Comparison of ENCODE assay signal across 18 cellular contexts in genomic region chr12:132103542-132104308, GRCh38.
"Had no signal": no experiment of that assay in that cellular context is flagged by ENCODE, and none has a peak within 500 bp of the region (broad histone marks: within the 10 kb centered on the region; RNA-seq: fewer than 3 reads in every experiment).

No MANE protein-coding gene starts in this region.

- H3K4me2 ChIP-seq: hepatocyte had no signal

- H3K27ac Mint-ChIP-seq: activated CD8-positive, alpha-beta T cell treated with anti-CD3 and anti-CD28 coated beads for 36 hours; activated naive CD8-positive, alpha-beta T cell; natural killer cell treated with Interleukin-12 subunit alpha and Interleukin-12 subunit beta and Interleukin-15 and Interleukin-18, amount 100 ng/mL, for 72 hours had no signal

- H3K27me3 ChIP-seq: colonic mucosa, esophagus squamous epithelium, hepatocyte, pancreas, stomach, testis had no signal

- ATAC-seq: activated CD8-positive, alpha-beta T cell treated with anti-CD3 and anti-CD28 coated beads for 36 hours; pancreas had no signal

- FAIRE-seq: endothelial cell of umbilical vein, pancreas had no signal

- H3K36me3 ChIP-seq: colonic mucosa, pancreas had no signal

- H3K4me3 Mint-ChIP-seq: activated CD8-positive, alpha-beta T cell treated with anti-CD3 and anti-CD28 coated beads for 36 hours; activated naive CD8-positive, alpha-beta T cell; brain; natural killer cell treated with Interleukin-12 subunit alpha and Interleukin-12 subunit beta and Interleukin-15 and Interleukin-18, amount 100 ng/mL, for 72 hours had no signal

- H3K4me3 ChIP-seq: colonic mucosa, esophagus squamous epithelium, hepatocyte, pancreas, stomach, testis had no signal

- H3K36me3 Mint-ChIP-seq: natural killer cell treated with Interleukin-12 subunit alpha and Interleukin-12 subunit beta and Interleukin-15 and Interleukin-18, amount 100 ng/mL, for 72 hours had no signal

- H3K27me3 Mint-ChIP-seq: activated CD8-positive, alpha-beta T cell treated with anti-CD3 and anti-CD28 coated beads for 36 hours; activated naive CD8-positive, alpha-beta T cell; brain; natural killer cell treated with Interleukin-12 subunit alpha and Interleukin-12 subunit beta and Interleukin-15 and Interleukin-18, amount 100 ng/mL, for 72 hours had no signal

- DNase-seq: activated CD4-positive, alpha-beta T cell treated with anti-CD3 and anti-CD28 coated beads for 4 hours; activated CD8-positive, alpha-beta T cell treated with anti-CD3 and anti-CD28 coated beads for 36 hours; activated gamma-delta T cell treated with Interleukin-2 at 50 U/mL for 16 hours; amniotic stem cell; central memory CD4-positive, alpha-beta T cell; colonic mucosa; effector CD4-positive, alpha-beta T cell; esophagus squamous epithelium; kidney glomerular epithelial cell; pancreas; stimulated activated CD4-positive, alpha-beta T cell treated with anti-CD3 and anti-CD28 coated beads, Interleukin-1b, Interleukin-23, amount 100 ng/mL, for 48 hours; stomach had no signal

- H3K4me1 ChIP-seq: colonic mucosa, esophagus squamous epithelium, pancreas, stomach had no signal

- H3K9me3 ChIP-seq: colonic mucosa, esophagus squamous epithelium, pancreas, stomach, testis had no signal

- H3K79me2 ChIP-seq: hepatocyte had no signal

- H3K9me3 Mint-ChIP-seq: activated CD8-positive, alpha-beta T cell treated with anti-CD3 and anti-CD28 coated beads for 36 hours; brain; natural killer cell treated with Interleukin-12 subunit alpha and Interleukin-12 subunit beta and Interleukin-15 and Interleukin-18, amount 100 ng/mL, for 72 hours had no signal

- H3K27ac ChIP-seq: colonic mucosa, esophagus squamous epithelium, hepatocyte, pancreas, stomach, testis had no signal

- H2AFZ ChIP-seq: hepatocyte had no signal
